ENCODE assay signal across 8 cellular contexts in the genomic region with DNA sequence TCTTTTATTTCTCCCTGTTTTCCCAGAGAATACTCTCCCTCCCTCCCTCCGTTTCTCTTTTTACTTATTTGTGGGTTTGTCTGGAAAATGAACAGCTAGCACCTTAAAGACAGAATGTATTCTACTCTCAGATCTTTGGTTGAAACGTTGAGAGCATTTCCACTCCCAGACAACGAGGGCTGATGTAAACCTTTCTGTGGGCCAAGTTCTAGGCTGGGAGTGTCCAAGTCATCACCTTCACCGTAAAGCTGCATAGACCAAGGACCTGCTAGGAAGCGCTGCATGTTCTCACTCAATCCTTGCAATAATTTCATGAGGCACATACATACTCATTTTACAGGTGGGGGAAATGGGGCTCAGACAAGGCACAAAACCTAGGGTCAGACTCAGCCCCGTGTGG. TPM values are rescaled to one million over a fixed set of nuclear protein-coding genes. Genes with fewer than 3 reads are reported as not detected.
DNase-seq lines count a peak whose midpoint lies in the region; ATAC-seq and TF ChIP-seq lines count a peak whose summit lies in the region.

No MANE protein-coding gene starts in this region.

- H3K79me2 ChIP-seq in GM23338 (replicated peaks; ENCODE audit: insufficient read depth) = peaks cover 99% of the 10 kb centered on the region

- CTCF ChIA-PET in WTC11 (lab: Charles Lee) = interaction anchor here (1.1 kb wide), 1 partner anchor 10 kb away, joined by 3 read pairs; no protein-coding TSS in a partner anchor

- no peak overlapping the region for H2AFZ ChIP-seq in GM23338

- H3K36me3 Mint-ChIP-seq in GM23338 (ENCODE audit: low read depth) (peaks cover 13% of the 10 kb centered on the region), WTC11 (no peaks in the 10 kb centered on the region; the same call in 1 of the 2 replicates)

- no peaks in the 10 kb centered on the region for H3K27me3 ChIP-seq in GM23338 (ENCODE audit: insufficient read depth)
- no peaks in the 10 kb centered on the region for H3K27me3 ChIP-seq in skeletal muscle tissue (ENCODE audit: control insufficient read depth in 3 of 3, insufficient read depth in 3 of 3, low read length in 3 of 3)

- peak overlapping the region; percentile 93 for H3K27ac Mint-ChIP-seq in GM23338
- peak overlapping the region; percentile 95 for H3K27ac Mint-ChIP-seq in WTC11

- H3K4me1 Mint-ChIP-seq in GM23338 (peaks cover 77% of the 10 kb centered on the region), WTC11 (peaks cover 83% of the 10 kb centered on the region)

- H3K4me3 ChIP-seq in GM23338 (no peak overlapping the region), fibroblast of villous mesenchyme (ENCODE audit: low read depth, low read length) (peak overlapping the region; percentile 5), skeletal muscle tissue (ENCODE audit: low read length in 3 of 3) (no peak overlapping the region)

- ATAC-seq in GM23338 (no peak), WTC11 (no peak), GM19023 (IDR thresholded peaks at IDR 0.05; ENCODE audit: unreplicated experiment) (no peak)

- peak overlapping the region; percentile 90 for H3K27ac ChIP-seq in GM23338 (ENCODE audit: low read depth)
- peak overlapping the region; percentile 87 for H3K27ac ChIP-seq in skeletal muscle tissue (ENCODE audit: low read depth, low read length)

- DNase-seq in GM23338 (ENCODE audit: low spot score) (no peak), WTC11 (ENCODE audit: low spot score) (no peak), fibroblast of villous mesenchyme (ENCODE audit: low read depth) (peak; percentile 66), DMS 273 treated with DMSO at 0.1 percent for 48 hours (lab: John Stamatoyannopoulos, UW) (no peak), Kasumi-1 (lab: John Stamatoyannopoulos, UW) (no peak)
- no peak for DNase-seq in stimulated activated CD4-positive, alpha-beta T cell treated with anti-CD3 and anti-CD28 coated beads, Interleukin-12 subunit alpha, Interleukin-12 subunit beta, amount 100 ng/mL, for 4 hours

- 0 out of 2 replicates have a peak, but pooled peaks cover 2% of the 10 kb centered on the region for H3F3A ChIP-seq in GM23338 (replicated peaks; ENCODE audit: low read depth)

- POLR2A ChIA-PET in WTC11 (lab: Charles Lee) = interaction anchor here (0.6 to 2.3 kb wide), 5 partner anchors 10 to 76 kb away, joined by 3 to 5 read pairs (median 3); a partner anchor contains a TSS

- no peak overlapping the region for H3K4me2 ChIP-seq in GM23338

- H3K9ac ChIP-seq in skeletal muscle tissue (ENCODE audit: low read depth in 1 of 3, low read length in 3 of 3) = peak overlapping the region; percentile 23 to 40 (median 40)

- no peaks in the 10 kb centered on the region for H3K9me3 ChIP-seq in skeletal muscle tissue (ENCODE audit: control insufficient read depth in 3 of 3, low read length in 3 of 3)

- H3K27me3 Mint-ChIP-seq in GM23338 (ENCODE audit: insufficient read depth, low read depth, poor library complexity) (peaks cover 8% of the 10 kb centered on the region), WTC11 (ENCODE audit: low read depth) (no peaks in the 10 kb centered on the region)

- TF ChIP-seq CTCF in GM23338 (conservative IDR thresholded peaks at IDR 0.05; ENCODE audit: low read depth in 2 of 2) (no peak), WTC11 (IDR thresholded peaks at IDR 0.05) (no peak), fibroblast of villous mesenchyme (IDR thresholded peaks at IDR 0.05; ENCODE audit: insufficient read depth, low read depth, low read length) (no peak)

- H3K9me2 ChIP-seq in GM23338 (ENCODE audit: insufficient read depth) = peaks cover 3% of the 10 kb centered on the region

- H3K4me3 Mint-ChIP-seq in GM23338 (no peak overlapping the region), WTC11 (no peak overlapping the region)

- peaks cover 37% of the 10 kb centered on the region for H4K20me1 ChIP-seq in GM23338 (replicated peaks; ENCODE audit: insufficient read depth)

- no peaks in the 10 kb centered on the region for H3K9me3 Mint-ChIP-seq in GM23338
- no peaks in the 10 kb centered on the region for H3K9me3 Mint-ChIP-seq in WTC11

- H3K36me3 ChIP-seq in GM23338 (ENCODE audit: insufficient read depth) (no peaks in the 10 kb centered on the region), skeletal muscle tissue (ENCODE audit: control insufficient read depth in 3 of 3, insufficient read depth in 3 of 3, low read length in 3 of 3) (no peaks in the 10 kb centered on the region)

- H3K4me1 ChIP-seq in GM23338 (ENCODE audit: insufficient read depth) = peaks cover 78% of the 10 kb centered on the region
- H3K4me1 ChIP-seq in skeletal muscle tissue (ENCODE audit: control insufficient read depth in 3 of 3, insufficient read depth in 3 of 3, low read length in 3 of 3) = peaks cover 65 to 74% (median 71%) of the 10 kb centered on the region in 3 donors

TF ChIP-seq in GM23338, 12 proteins besides CTCF, POLR2A, EP300 and RAD21 (continues in another document):
- TF ChIP-seq EZH2phosphoT487 (IDR thresholded peaks at IDR 0.05; ENCODE audit: unreplicated experiment) (no peak), JUNB (IDR thresholded peaks at IDR 0.05; ENCODE audit: unreplicated experiment) (no peak), EZH2 (IDR thresholded peaks at IDR 0.05; ENCODE audit: low read depth, unreplicated experiment) (no peak), STAT1 (IDR thresholded peaks at IDR 0.05; ENCODE audit: unreplicated experiment) (no peak), NANOG (IDR thresholded peaks at IDR 0.05; ENCODE audit: borderline replicate concordance) (no peak), ZNF331 (CRISPR knock-in tag; IDR thresholded peaks at IDR 0.05; ENCODE audit: low read depth) (no peak), CREB1 (CRISPR knock-in tag; IDR thresholded peaks at IDR 0.05; ENCODE audit: low read depth) (no peak)
- TF ChIP-seq, protein P1, sequence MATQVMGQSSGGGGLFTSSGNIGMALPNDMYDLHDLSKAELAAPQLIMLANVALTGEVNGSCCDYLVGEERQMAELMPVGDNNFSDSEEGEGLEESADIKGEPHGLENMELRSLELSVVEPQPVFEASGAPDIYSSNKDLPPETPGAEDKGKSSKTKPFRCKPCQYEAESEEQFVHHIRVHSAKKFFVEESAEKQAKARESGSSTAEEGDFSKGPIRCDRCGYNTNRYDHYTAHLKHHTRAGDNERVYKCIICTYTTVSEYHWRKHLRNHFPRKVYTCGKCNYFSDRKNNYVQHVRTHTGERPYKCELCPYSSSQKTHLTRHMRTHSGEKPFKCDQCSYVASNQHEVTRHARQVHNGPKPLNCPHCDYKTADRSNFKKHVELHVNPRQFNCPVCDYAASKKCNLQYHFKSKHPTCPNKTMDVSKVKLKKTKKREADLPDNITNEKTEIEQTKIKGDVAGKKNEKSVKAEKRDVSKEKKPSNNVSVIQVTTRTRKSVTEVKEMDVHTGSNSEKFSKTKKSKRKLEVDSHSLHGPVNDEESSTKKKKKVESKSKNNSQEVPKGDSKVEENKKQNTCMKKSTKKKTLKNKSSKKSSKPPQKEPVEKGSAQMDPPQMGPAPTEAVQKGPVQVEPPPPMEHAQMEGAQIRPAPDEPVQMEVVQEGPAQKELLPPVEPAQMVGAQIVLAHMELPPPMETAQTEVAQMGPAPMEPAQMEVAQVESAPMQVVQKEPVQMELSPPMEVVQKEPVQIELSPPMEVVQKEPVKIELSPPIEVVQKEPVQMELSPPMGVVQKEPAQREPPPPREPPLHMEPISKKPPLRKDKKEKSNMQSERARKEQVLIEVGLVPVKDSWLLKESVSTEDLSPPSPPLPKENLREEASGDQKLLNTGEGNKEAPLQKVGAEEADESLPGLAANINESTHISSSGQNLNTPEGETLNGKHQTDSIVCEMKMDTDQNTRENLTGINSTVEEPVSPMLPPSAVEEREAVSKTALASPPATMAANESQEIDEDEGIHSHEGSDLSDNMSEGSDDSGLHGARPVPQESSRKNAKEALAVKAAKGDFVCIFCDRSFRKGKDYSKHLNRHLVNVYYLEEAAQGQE (IDR thresholded peaks at IDR 0.05; ENCODE audit: unreplicated experiment) = no peak

TF ChIP-seq in WTC11, 78 proteins besides CTCF, POLR2A, EP300 and RAD21 (continues in another document):
- TF ChIP-seq FOXP1 (CRISPR knock-in tag; IDR thresholded peaks at IDR 0.05; ENCODE audit: borderline replicate concordance) (no peak), ZNF263 (CRISPR knock-in tag; IDR thresholded peaks at IDR 0.05; ENCODE audit: low read depth) (no peak), KAT7 (CRISPR knock-in tag; IDR thresholded peaks at IDR 0.05; ENCODE audit: borderline replicate concordance) (no peak)
- TF ChIP-seq, protein P2, sequence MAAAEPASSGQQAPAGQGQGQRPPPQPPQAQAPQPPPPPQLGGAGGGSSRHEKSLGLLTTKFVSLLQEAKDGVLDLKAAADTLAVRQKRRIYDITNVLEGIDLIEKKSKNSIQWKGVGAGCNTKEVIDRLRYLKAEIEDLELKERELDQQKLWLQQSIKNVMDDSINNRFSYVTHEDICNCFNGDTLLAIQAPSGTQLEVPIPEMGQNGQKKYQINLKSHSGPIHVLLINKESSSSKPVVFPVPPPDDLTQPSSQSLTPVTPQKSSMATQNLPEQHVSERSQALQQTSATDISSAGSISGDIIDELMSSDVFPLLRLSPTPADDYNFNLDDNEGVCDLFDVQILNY (CRISPR knock-in tag; IDR thresholded peaks at IDR 0.05) = no peak
- TF ChIP-seq, protein P3, sequence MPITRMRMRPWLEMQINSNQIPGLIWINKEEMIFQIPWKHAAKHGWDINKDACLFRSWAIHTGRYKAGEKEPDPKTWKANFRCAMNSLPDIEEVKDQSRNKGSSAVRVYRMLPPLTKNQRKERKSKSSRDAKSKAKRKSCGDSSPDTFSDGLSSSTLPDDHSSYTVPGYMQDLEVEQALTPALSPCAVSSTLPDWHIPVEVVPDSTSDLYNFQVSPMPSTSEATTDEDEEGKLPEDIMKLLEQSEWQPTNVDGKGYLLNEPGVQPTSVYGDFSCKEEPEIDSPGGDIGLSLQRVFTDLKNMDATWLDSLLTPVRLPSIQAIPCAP (CRISPR knock-in tag; IDR thresholded peaks at IDR 0.05) = no peak
- TF ChIP-seq, protein P4, sequence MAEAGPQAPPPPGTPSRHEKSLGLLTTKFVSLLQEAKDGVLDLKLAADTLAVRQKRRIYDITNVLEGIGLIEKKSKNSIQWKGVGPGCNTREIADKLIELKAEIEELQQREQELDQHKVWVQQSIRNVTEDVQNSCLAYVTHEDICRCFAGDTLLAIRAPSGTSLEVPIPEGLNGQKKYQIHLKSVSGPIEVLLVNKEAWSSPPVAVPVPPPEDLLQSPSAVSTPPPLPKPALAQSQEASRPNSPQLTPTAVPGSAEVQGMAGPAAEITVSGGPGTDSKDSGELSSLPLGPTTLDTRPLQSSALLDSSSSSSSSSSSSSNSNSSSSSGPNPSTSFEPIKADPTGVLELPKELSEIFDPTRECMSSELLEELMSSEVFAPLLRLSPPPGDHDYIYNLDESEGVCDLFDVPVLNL (CRISPR knock-in tag; IDR thresholded peaks at IDR 0.05; ENCODE audit: borderline replicate concordance, low read depth) = no peak

RNA-seq across cellular contexts. Expression of a gene that starts 32.4 kb away (rescaled TPM):
- 204 and 233 TPM in 2 replicates for total RNA-seq in GM23338 (2014; rRNA removed; shearing (Covaris generic))
- polyA plus RNA-seq in GM23338 (2016; fragmentation: Nextera tagmentation; extraction: Ambion mirVana) = 55.4 and 58.4 TPM in 2 replicates
- total RNA-seq in WTC11 (2021) = 272 to 288 TPM (median 277 TPM) in 3 replicates
- 1,420 and 1,714 TPM in 2 replicates for total RNA-seq in fibroblast of villous mesenchyme
- 111 TPM for total RNA-seq in skeletal muscle tissue
